Comparison of ENCODE assay signal across 40 cellular contexts in genomic region chr5:10348258-10348657, GRCh38.
"Had no signal": no experiment of that assay in that cellular context is flagged by ENCODE, and none has a peak within 500 bp of the region (broad histone marks: within the 10 kb centered on the region; RNA-seq: fewer than 3 reads in every experiment).

No MANE protein-coding gene starts in this region.

- H3K27me3 Mint-ChIP-seq: activated CD4-positive, alpha-beta memory T cell treated with anti-CD3 and anti-CD28 coated beads, Interleukin-2, amount 10 ng/mL, durations not matched to agents 7 days and 5 days; activated CD4-positive, alpha-beta T cell treated with anti-CD3 and anti-CD28 coated beads for 36 hours; activated CD8-positive, alpha-beta memory T cell treated with anti-CD3 and anti-CD28 coated beads, Interleukin-2, amount 10 ng/mL, durations not matched to agents 7 days and 5 days; activated naive CD8-positive, alpha-beta T cell treated with anti-CD3 and anti-CD28 coated beads for 36 hours; activated T-helper 17 cell treated with anti-CD3 and anti-CD28 coated beads, Interleukin-2, amount 50 U/mL, for 72 hours had no signal

- H3K9me3 Mint-ChIP-seq: activated CD4-positive, alpha-beta memory T cell treated with anti-CD3 and anti-CD28 coated beads, Interleukin-2, amount 10 ng/mL, durations not matched to agents 7 days and 5 days; activated naive CD8-positive, alpha-beta T cell treated with anti-CD3 and anti-CD28 coated beads for 36 hours; activated T-cell treated with anti-CD3 and anti-CD28 coated beads, Interleukin-2, amount 50 U/mL, for 72 hours; activated T-helper 17 cell treated with anti-CD3 and anti-CD28 coated beads, Interleukin-2, amount 50 U/mL, for 72 hours; T-helper 1 cell treated with Interleukin-12 subunit alpha and Interleukin-12 subunit beta and Interleukin-4 antibody, amounts not matched to agents 30 μg/mL and 1 μg/mL, for 36 hours; T-helper 2 cell treated with Interferon-gamma antibody and Interleukin-4, amounts not matched to agents 5 μg/mL and 100 μg/mL, for 36 hours; WTC11 had no signal

- H3K4me3 ChIP-seq: ascending aorta, breast epithelium, MG63, Peyer's patch, SJSA1 had no signal

- H3K36me3 ChIP-seq: ascending aorta, breast epithelium, Peyer's patch, SJSA1 had no signal

- H3K4me1 ChIP-seq: breast epithelium had no signal

- H3K4me3 Mint-ChIP-seq: activated CD4-positive, alpha-beta memory T cell treated with anti-CD3 and anti-CD28 coated beads, Interleukin-2, amount 10 ng/mL, durations not matched to agents 7 days and 5 days; activated CD4-positive, alpha-beta T cell treated with anti-CD3 and anti-CD28 coated beads for 36 hours; activated CD8-positive, alpha-beta memory T cell treated with anti-CD3 and anti-CD28 coated beads, Interleukin-2, amount 10 ng/mL, durations not matched to agents 7 days and 5 days; activated naive CD8-positive, alpha-beta T cell treated with anti-CD3 and anti-CD28 coated beads for 36 hours; activated T-cell treated with anti-CD3 and anti-CD28 coated beads, Interleukin-2, amount 50 U/mL, for 72 hours; activated T-helper 17 cell treated with anti-CD3 and anti-CD28 coated beads, Interleukin-2, amount 50 U/mL, for 72 hours; T-helper 1 cell treated with Interleukin-12 subunit alpha and Interleukin-12 subunit beta and Interleukin-4 antibody, amounts not matched to agents 30 μg/mL and 1 μg/mL, for 36 hours; T-helper 2 cell treated with Interferon-gamma antibody and Interleukin-4, amounts not matched to agents 5 μg/mL and 100 μg/mL, for 36 hours; WTC11 had no signal

- H3K27ac Mint-ChIP-seq: activated CD4-positive, alpha-beta memory T cell treated with anti-CD3 and anti-CD28 coated beads, Interleukin-2, amount 10 ng/mL, durations not matched to agents 7 days and 5 days; activated CD4-positive, alpha-beta T cell treated with anti-CD3 and anti-CD28 coated beads for 36 hours; activated CD8-positive, alpha-beta memory T cell treated with anti-CD3 and anti-CD28 coated beads, Interleukin-2, amount 10 ng/mL, durations not matched to agents 7 days and 5 days; activated naive CD8-positive, alpha-beta T cell treated with anti-CD3 and anti-CD28 coated beads for 36 hours; activated T-cell treated with anti-CD3 and anti-CD28 coated beads, Interleukin-2, amount 50 U/mL, for 72 hours; activated T-helper 17 cell treated with anti-CD3 and anti-CD28 coated beads, Interleukin-2, amount 50 U/mL, for 72 hours; T-helper 1 cell treated with Interleukin-12 subunit alpha and Interleukin-12 subunit beta and Interleukin-4 antibody, amounts not matched to agents 30 μg/mL and 1 μg/mL, for 36 hours; T-helper 2 cell treated with Interferon-gamma antibody and Interleukin-4, amounts not matched to agents 5 μg/mL and 100 μg/mL, for 36 hours; WTC11 had no signal

- DNase-seq: activated CD4-positive, alpha-beta memory T cell treated with anti-CD3 and anti-CD28 coated beads, Interleukin-2, amount 10 ng/mL, durations not matched to agents 7 days and 5 days; activated CD4-positive, alpha-beta T cell treated with anti-CD3 and anti-CD28 coated beads for 36 hours; activated CD8-positive, alpha-beta memory T cell treated with anti-CD3 and anti-CD28 coated beads for 24 hours; activated CD8-positive, alpha-beta memory T cell treated with anti-CD3 and anti-CD28 coated beads, Interleukin-2, amount 10 ng/mL, durations not matched to agents 7 days and 5 days; activated CD8-positive, alpha-beta memory T cell treated with anti-CD3 and anti-CD28 coated beads, Interleukin-2, amount 50 U/mL, for 48 hours; activated effector memory CD4-positive, alpha-beta T cell treated with anti-CD3 and anti-CD28 coated beads, Interleukin-2, amount 50 U/mL, for 16 hours; activated naive CD4-positive, alpha-beta T cell; activated naive CD4-positive, alpha-beta T cell treated with anti-CD3 and anti-CD28 coated beads, Interleukin-2, amount 50 U/mL, for 16 hours; activated naive CD8-positive, alpha-beta T cell treated with anti-CD3 and anti-CD28 coated beads for 36 hours; activated T-cell treated with anti-CD3 and anti-CD28 coated beads, Interleukin-2, amount 50 U/mL, for 1 hour; activated T-cell treated with anti-CD3 and anti-CD28 coated beads, Interleukin-2, amount 50 U/mL, for 72 hours; amniotic stem cell; Kasumi-1; KG1; MG63; NCI-H1092 treated with DMSO at 0.1 percent for 48 hours; NCI-H1417; NCI-H146; NCI-H187; NCI-H2029 treated with DMSO at 0.1 percent for 48 hours; NCI-H2107; NCI-H226; NCI-H446 treated with DMSO at 0.1 percent for 48 hours; NCI-H524; NCI-H69; NCI-H82; NK-92 treated with Interleukin-12 subunit alpha and Interleukin-12 subunit beta, amount 100 ng/mL, for 24 hours; PC-3; Peyer's patch; RPMI8226; SHP77 treated with DMSO at 0.1 percent for 48 hours; SK-N-SH had no signal

- H3K9me3 ChIP-seq: ascending aorta, breast epithelium, MG63, Peyer's patch, SJSA1, SK-N-SH had no signal

- H3K9ac ChIP-seq: SK-N-SH had no signal

- ATAC-seq: activated CD4-positive, alpha-beta T cell treated with anti-CD3 and anti-CD28 coated beads for 36 hours; activated CD4-positive, CD25-positive, alpha-beta regulatory T cell treated with anti-CD3 and anti-CD28 coated beads, Interleukin-2, amount 50 U/mL, for 24 hours; activated CD8-positive, alpha-beta memory T cell treated with anti-CD3 and anti-CD28 coated beads, Interleukin-2, amount 10 ng/mL, durations not matched to agents 7 days and 5 days; activated T-helper 17 cell treated with anti-CD3 and anti-CD28 coated beads, Interleukin-2, amount 50 U/mL, for 72 hours; PC-3; WTC11 had no signal

- H3K27me3 ChIP-seq: ascending aorta, breast epithelium, MG63, Peyer's patch, SJSA1 had no signal

- H3K27ac ChIP-seq: breast epithelium, Peyer's patch, SJSA1 had no signal

- H3K36me3 Mint-ChIP-seq: activated CD8-positive, alpha-beta memory T cell treated with anti-CD3 and anti-CD28 coated beads, Interleukin-2, amount 10 ng/mL, durations not matched to agents 7 days and 5 days; WTC11 had no signal
